15 cellular contexts compared by ENCODE assay signal in the genomic region with DNA sequence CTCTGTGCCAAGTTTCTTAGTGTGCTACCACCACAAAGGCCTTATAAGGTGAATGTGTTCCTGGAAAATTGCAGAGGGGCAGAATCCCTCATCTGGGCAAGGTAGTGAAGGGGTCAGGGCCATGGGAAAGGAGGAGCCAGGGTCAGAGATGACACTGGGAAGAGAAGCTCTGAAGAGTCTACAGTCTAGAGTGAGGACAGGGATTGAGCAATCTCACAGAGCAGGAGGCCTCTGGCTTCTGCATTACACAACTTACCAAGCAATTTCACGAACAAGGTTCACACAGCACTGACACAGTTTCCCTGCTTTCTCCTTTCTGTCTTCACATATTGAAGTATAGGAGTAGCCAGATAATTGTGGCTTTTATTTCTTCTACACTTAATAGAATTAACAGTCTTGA. TPM values are rescaled to one million over a fixed set of nuclear protein-coding genes. Genes with fewer than 3 reads are reported as not detected.
DNase-seq lines count a peak whose midpoint lies in the region; ATAC-seq and TF ChIP-seq lines count a peak whose summit lies in the region.
"Had no signal": no experiment of that assay in that cellular context is flagged by ENCODE, and none has a peak within 500 bp of the region (broad histone marks: within the 10 kb centered on the region; RNA-seq: fewer than 3 reads in every experiment).

No MANE protein-coding gene starts in this region.

- H3K27ac Mint-ChIP-seq in stimulated activated naive B cell treated with anti-CD40 and anti-IgM and Interleukin-4, amounts not matched to agents 10 μg/mL and 1 μg/mL and 100 μg/mL, for 72 hours: no peak overlapping the region
- H3K27ac Mint-ChIP-seq: nephron had no signal

- peaks cover 6% of the 10 kb centered on the region in 2 donors for H3K27me3 Mint-ChIP-seq in stimulated activated naive B cell treated with anti-CD40 and anti-IgM and Interleukin-4, amounts not matched to agents 10 μg/mL and 1 μg/mL and 100 μg/mL, for 72 hours
- H3K27me3 Mint-ChIP-seq: dendritic cell treated with granulocyte-macrophage colony-stimulating factor and Interleukin-4, amounts not matched to agents 40 ng/mL and 50 ng/mL, for 4 days had no signal

- peaks cover 0 to 6% of the 10 kb centered on the region in 2 donors for H3K36me3 Mint-ChIP-seq in stimulated activated naive B cell treated with anti-CD40 and anti-IgM and Interleukin-4, amounts not matched to agents 10 μg/mL and 1 μg/mL and 100 μg/mL, for 72 hours

- peak overlapping the region; percentile 45 for H3K4me3 ChIP-seq in SK-N-MC
- H3K4me3 ChIP-seq in foreskin fibroblast (ENCODE audit: low read depth in 1 of 2, low read length in 2 of 2): no peak overlapping the region
- H3K4me3 ChIP-seq: body of pancreas had no signal

- peak overlapping the region; percentile 95 for H3K27ac ChIP-seq in SK-N-MC
- H3K27ac ChIP-seq: body of pancreas, C4-2B had no signal

- ATAC-seq in sciatic nerve (peak; percentile 89), HG02970 (IDR thresholded peaks at IDR 0.05; ENCODE audit: low FRiP score, unreplicated experiment) (no peak), GM18502 (IDR thresholded peaks at IDR 0.05; ENCODE audit: poor library complexity, unreplicated experiment) (no peak), HG03139 (IDR thresholded peaks at IDR 0.05; ENCODE audit: unreplicated experiment) (no peak)
- no peak for ATAC-seq in stimulated activated naive B cell treated with anti-CD40 and anti-IgM and Interleukin-4, amounts not matched to agents 10 μg/mL and 1 μg/mL and 100 μg/mL, for 72 hours (replicated peaks)
- ATAC-seq: body of pancreas had no signal

- intact Hi-C loops in sciatic nerve (cut with DNase I): no loop called here

- H3K4me1 Mint-ChIP-seq in stimulated activated naive B cell treated with anti-CD40 and anti-IgM and Interleukin-4, amounts not matched to agents 10 μg/mL and 1 μg/mL and 100 μg/mL, for 72 hours: no peaks in the 10 kb centered on the region
- H3K4me1 Mint-ChIP-seq: nephron had no signal

- no peak for TF ChIP-seq CTCF in foreskin fibroblast (IDR thresholded peaks at IDR 0.05; ENCODE audit: low read depth, low read length)

- DNase-seq in HuH-7 (ENCODE audit: low spot score) (peak; percentile 37), SK-N-MC (ENCODE audit: low read depth, low spot score) (peak; percentile 48), foreskin fibroblast (peak; percentile 52 to 74), sciatic nerve (ENCODE audit: low spot score) (no peak)
- DNase-seq in stimulated activated naive B cell treated with anti-CD40 and anti-IgM and Interleukin-4, amounts not matched to agents 10 μg/mL and 1 μg/mL and 100 μg/mL, for 72 hours: no peak
- DNase-seq: activated CD4-positive, alpha-beta T cell treated with anti-CD3 and anti-CD28 coated beads for 1 hour; activated gamma-delta T cell treated with Interleukin-2 at 50 U/mL for 16 hours; NCI-H69 had no signal

- H3K9ac ChIP-seq in SK-N-MC (ENCODE audit: insufficient read length): peak overlapping the region; percentile 50

- H3K9me3 Mint-ChIP-seq in stimulated activated naive B cell treated with anti-CD40 and anti-IgM and Interleukin-4, amounts not matched to agents 10 μg/mL and 1 μg/mL and 100 μg/mL, for 72 hours: no peaks in the 10 kb centered on the region
- H3K9me3 Mint-ChIP-seq: dendritic cell treated with granulocyte-macrophage colony-stimulating factor and Interleukin-4, amounts not matched to agents 40 ng/mL and 50 ng/mL, for 4 days; nephron had no signal

- H3K4me3 Mint-ChIP-seq in stimulated activated naive B cell treated with anti-CD40 and anti-IgM and Interleukin-4, amounts not matched to agents 10 μg/mL and 1 μg/mL and 100 μg/mL, for 72 hours: no peak overlapping the region
- H3K4me3 Mint-ChIP-seq: dendritic cell treated with granulocyte-macrophage colony-stimulating factor and Interleukin-4, amounts not matched to agents 40 ng/mL and 50 ng/mL, for 4 days; nephron had no signal

- no peaks in the 10 kb centered on the region for H3K36me3 ChIP-seq in SK-N-MC (ENCODE audit: insufficient read depth, low read length)

- no peaks in the 10 kb centered on the region for H3K9me3 ChIP-seq in SK-N-MC (ENCODE audit: low read depth, low read length)
- H3K9me3 ChIP-seq: body of pancreas had no signal

RNA-seq across cellular contexts. Expression of gene IDNK, which starts 24.5 kb away (rescaled TPM):
- total RNA-seq in sciatic nerve: 7.8 TPM

Comparison
In these comparisons a context has a peak if more than half of its experiments do, and no peak if none do; other contexts are left out.
1. DNase-seq: peak in HuH-7 (single experiment), SK-N-MC (single experiment) and foreskin fibroblast (2 of 2); none in sciatic nerve (single experiment) and stimulated activated naive B cell treated with anti-CD40 and anti-IgM and Interleukin-4, amounts not matched to agents 10 μg/mL and 1 μg/mL and 100 μg/mL, for 72 hours (single experiment).